Comparison of ENCODE assay signal across 20 cellular contexts in the genomic region with DNA sequence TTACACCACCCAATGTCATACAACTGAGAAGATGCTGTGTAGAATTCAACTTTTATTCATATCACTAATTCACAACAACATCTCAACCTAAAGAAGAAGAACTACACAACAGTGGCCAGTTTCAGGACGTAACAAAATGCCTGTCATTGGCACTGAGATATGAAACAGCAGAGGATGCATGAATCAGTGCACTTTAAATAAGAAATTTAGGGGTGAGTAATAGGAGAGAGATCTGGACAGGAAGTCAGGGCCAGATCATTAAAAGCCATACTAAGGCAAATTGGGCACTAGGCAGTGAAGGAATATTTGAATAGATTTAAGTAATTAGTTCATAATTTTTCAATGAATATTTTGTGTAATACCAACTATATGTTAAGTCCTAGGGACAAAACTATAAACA.
DNase-seq lines count a peak whose midpoint lies in the region; ATAC-seq, FAIRE-seq and TF ChIP-seq lines count a peak whose summit lies in the region.
"Had no signal": no experiment of that assay in that cellular context is flagged by ENCODE, and none has a peak within 500 bp of the region (broad histone marks: within the 10 kb centered on the region; RNA-seq: fewer than 3 reads in every experiment).

No MANE protein-coding gene starts in this region.

- H3K79me2 ChIP-seq in ACC112 (ENCODE audit: control insufficient read depth, insufficient read depth, low read length, unreplicated experiment): no peaks in the 10 kb centered on the region
- no peaks in the 10 kb centered on the region for H3K79me2 ChIP-seq in GM12878 (ENCODE audit: control insufficient read depth, insufficient read depth, low read length)

- no peak overlapping the region for H3K9ac ChIP-seq in GM12878 (ENCODE audit: control insufficient read depth, insufficient read depth, low read length)

- FAIRE-seq in GM12878 (lab: Jason Lieb, UNC) (no peak), urothelium cell line (lab: Jason Lieb, UNC) (no peak)

- BruUV-seq in GM12878 (replicated peaks; lab: Mats Ljungman, UMichigan): no TSS peak

- DNase-seq in HT1080 (ENCODE audit: low read depth) (peak; percentile 76), GM12878 (ENCODE audit: low read depth, low spot score) (no peak), iris pigment epithelial cell (ENCODE audit: low read depth) (peak; percentile 26), NOMO-1 treated with DMSO at 0.1 percent for 48 hours (lab: John Stamatoyannopoulos, UW; ENCODE audit: unreplicated experiment) (no peak), urothelium cell line (ENCODE audit: low spot score) (no peak)
- DNase-seq: activated CD4-positive, alpha-beta T cell treated with anti-CD3 and anti-CD28 coated beads, Interleukin-2, amount 50 U/mL, for 1 hour; activated naive CD4-positive, alpha-beta T cell treated with anti-CD3 and anti-CD28 coated beads, Interleukin-2, amount 10 ng/mL, durations not matched to agents 7 days and 5 days; activated T-cell treated with anti-CD3 and anti-CD28 coated beads for 4 hours; CD4-positive, alpha-beta T cell; cortex of kidney; erythroblast; heart right ventricle; KBM-7; NCI-H1092 treated with DMSO at 0.1 percent for 48 hours; NCI-H748 treated with DMSO at 0.1 percent for 48 hours had no signal

- intact Hi-C loops in GM12878 (cut with micrococcal nuclease; ENCODE audit: unreplicated experiment): loop anchor here (2.0 kb wide), 1 partner anchor 66 kb away; no protein-coding TSS in a partner anchor

- SMC1A ChIA-PET in GM12878 (lab: Charles Lee; ENCODE audit: uncharacterized antibody, unreplicated experiment): interaction anchor here (1.2 to 2.5 kb wide), 3 partner anchors 11 to 65 kb away, joined by 5 to 11 read pairs (median 6); no protein-coding TSS in a partner anchor

- H3K4me3 ChIP-seq in ACC112 (ENCODE audit: low read depth, low read length): peak overlapping the region; percentile 1; the same call in 1 of the 2 replicates
- H3K4me3 ChIP-seq in GM12878: no peak overlapping the region
- H3K4me3 ChIP-seq: GM23338, heart right ventricle had no signal

- RAD21 ChIA-PET in GM12878 (lab: Charles Lee; ENCODE audit: unreplicated experiment): no interaction called here

- POLR2A ChIA-PET in GM12878 (lab: Charles Lee): no interaction called here

- no peak for TF ChIP-seq POLR2A in GM12878 (IDR thresholded peaks at IDR 0.05; ENCODE audit: low read depth, low read length)

- no peak overlapping the region for H3K4me2 ChIP-seq in GM12878 (ENCODE audit: control insufficient read depth, insufficient read depth)
- H3K4me2 ChIP-seq: GM23338 had no signal

- TF ChIP-seq RAD21 in GM12878 (IDR thresholded peaks at IDR 0.05; ENCODE audit: insufficient read depth, low read depth, low read length): no peak

- no peak for TF ChIP-seq EP300 in GM12878 (IDR thresholded peaks at IDR 0.05; ENCODE audit: borderline replicate concordance in 1 of 2, control insufficient read depth in 1 of 2, low read depth in 2 of 2, low read length in 2 of 2)

- TF ChIP-seq CTCF in GM12878 (IDR thresholded peaks at IDR 0.05 in 2 of 3, conservative IDR thresholded peaks at IDR 0.05 in 1 of 3; ENCODE audit: control insufficient read depth in 2 of 3, extremely low read depth in 1 of 3, insufficient read depth in 1 of 3, low read depth in 3 of 3, low read length in 3 of 3): no peak

- H3K9me3 ChIP-seq in GM12878 (replicated peaks; ENCODE audit: control insufficient read depth, insufficient read depth, low read length): no peaks in the 10 kb centered on the region
- H3K9me3 ChIP-seq: heart right ventricle had no signal

- CTCF ChIA-PET in GM12878 (lab: Yijun Ruan, JAX): interaction anchor here (1.1 kb wide), 1 partner anchor 508 kb away, joined by 3 read pairs; no protein-coding TSS in a partner anchor

- H2AFZ ChIP-seq in ACC112 (ENCODE audit: low read length, unreplicated experiment): peak overlapping the region; percentile 26
- H2AFZ ChIP-seq in GM12878 (ENCODE audit: control insufficient read depth, low read depth, low read length): no peak overlapping the region
- H2AFZ ChIP-seq: GM23338 had no signal

- H3K4me1 ChIP-seq in ACC112 (ENCODE audit: control insufficient read depth, insufficient read depth, low read length, unreplicated experiment) (peaks cover 34% of the 10 kb centered on the region), GM12878 (ENCODE audit: control insufficient read depth, insufficient read depth, low read length) (no peaks in the 10 kb centered on the region)

- peak overlapping the region; percentile 63 for H3K27ac ChIP-seq in ACC112 (ENCODE audit: low read depth, low read length)
- H3K27ac ChIP-seq in GM12878 (ENCODE audit: control insufficient read depth, insufficient read depth): no peak overlapping the region
- H3K27ac ChIP-seq: heart right ventricle, HL-60 had no signal

- H3K27me3 ChIP-seq in ACC112 (ENCODE audit: insufficient read depth, low read length) (no peaks in the 10 kb centered on the region), GM12878 (replicated peaks in 1 of 2; ENCODE audit: control insufficient read depth in 2 of 2, insufficient read depth in 2 of 2, low read length in 1 of 2) (no peaks in the 10 kb centered on the region)
- H3K27me3 ChIP-seq: heart right ventricle had no signal

- ATAC-seq in GM12878 (peak; percentile 75), GM21360 (IDR thresholded peaks at IDR 0.05; ENCODE audit: unreplicated experiment) (no peak), HG03521 (IDR thresholded peaks at IDR 0.05; ENCODE audit: unreplicated experiment) (no peak)
- ATAC-seq: GM23338, heart right ventricle had no signal

- H4K20me1 ChIP-seq in GM12878 (ENCODE audit: control insufficient read depth, insufficient read depth): no peaks in the 10 kb centered on the region

- WGBS in GM12878 (ENCODE audit: insufficient coverage, insufficient replicate concordance, low lambda C conversion rate, missing lambda C conversion rate): 0% methylated on average over 1 of the region's 1 CpG

- in situ Hi-C loops in GM12878 (cut with MboI): no loop called here

- no peaks in the 10 kb centered on the region for H3K36me3 ChIP-seq in ACC112 (ENCODE audit: insufficient read depth, low read length)
- H3K36me3 ChIP-seq in GM12878 (ENCODE audit: control insufficient read depth in 2 of 2, insufficient read depth in 2 of 2, low read length in 1 of 2): no peaks in the 10 kb centered on the region
- H3K36me3 ChIP-seq: heart right ventricle had no signal

TF ChIP-seq in GM12878, 131 proteins besides CTCF, POLR2A, EP300 and RAD21:
- TF ChIP-seq, protein P1, sequence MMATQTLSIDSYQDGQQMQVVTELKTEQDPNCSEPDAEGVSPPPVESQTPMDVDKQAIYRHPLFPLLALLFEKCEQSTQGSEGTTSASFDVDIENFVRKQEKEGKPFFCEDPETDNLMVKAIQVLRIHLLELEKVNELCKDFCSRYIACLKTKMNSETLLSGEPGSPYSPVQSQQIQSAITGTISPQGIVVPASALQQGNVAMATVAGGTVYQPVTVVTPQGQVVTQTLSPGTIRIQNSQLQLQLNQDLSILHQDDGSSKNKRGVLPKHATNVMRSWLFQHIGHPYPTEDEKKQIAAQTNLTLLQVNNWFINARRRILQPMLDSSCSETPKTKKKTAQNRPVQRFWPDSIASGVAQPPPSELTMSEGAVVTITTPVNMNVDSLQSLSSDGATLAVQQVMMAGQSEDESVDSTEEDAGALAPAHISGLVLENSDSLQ (IDR thresholded peaks at IDR 0.05): no peak
- TF ChIP-seq, protein P2, sequence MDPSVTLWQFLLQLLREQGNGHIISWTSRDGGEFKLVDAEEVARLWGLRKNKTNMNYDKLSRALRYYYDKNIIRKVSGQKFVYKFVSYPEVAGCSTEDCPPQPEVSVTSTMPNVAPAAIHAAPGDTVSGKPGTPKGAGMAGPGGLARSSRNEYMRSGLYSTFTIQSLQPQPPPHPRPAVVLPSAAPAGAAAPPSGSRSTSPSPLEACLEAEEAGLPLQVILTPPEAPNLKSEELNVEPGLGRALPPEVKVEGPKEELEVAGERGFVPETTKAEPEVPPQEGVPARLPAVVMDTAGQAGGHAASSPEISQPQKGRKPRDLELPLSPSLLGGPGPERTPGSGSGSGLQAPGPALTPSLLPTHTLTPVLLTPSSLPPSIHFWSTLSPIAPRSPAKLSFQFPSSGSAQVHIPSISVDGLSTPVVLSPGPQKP (IDR thresholded peaks at IDR 0.05; ENCODE audit: low read depth, low read length): no peak
- no peak for TF ChIP-seq HCFC1 (IDR thresholded peaks at IDR 0.05; ENCODE audit: low read length)
- no peak for TF ChIP-seq ZZZ3 (IDR thresholded peaks at IDR 0.05; ENCODE audit: control insufficient read depth, insufficient read length, low read depth)
- TF ChIP-seq, protein P3, sequence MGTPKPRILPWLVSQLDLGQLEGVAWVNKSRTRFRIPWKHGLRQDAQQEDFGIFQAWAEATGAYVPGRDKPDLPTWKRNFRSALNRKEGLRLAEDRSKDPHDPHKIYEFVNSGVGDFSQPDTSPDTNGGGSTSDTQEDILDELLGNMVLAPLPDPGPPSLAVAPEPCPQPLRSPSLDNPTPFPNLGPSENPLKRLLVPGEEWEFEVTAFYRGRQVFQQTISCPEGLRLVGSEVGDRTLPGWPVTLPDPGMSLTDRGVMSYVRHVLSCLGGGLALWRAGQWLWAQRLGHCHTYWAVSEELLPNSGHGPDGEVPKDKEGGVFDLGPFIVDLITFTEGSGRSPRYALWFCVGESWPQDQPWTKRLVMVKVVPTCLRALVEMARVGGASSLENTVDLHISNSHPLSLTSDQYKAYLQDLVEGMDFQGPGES (IDR thresholded peaks at IDR 0.05): no peak
- TF ChIP-seq SREBF2 (IDR thresholded peaks at IDR 0.05; ENCODE audit: low read length): no peak
- no peak for TF ChIP-seq RFX5 (IDR thresholded peaks at IDR 0.05; ENCODE audit: low read depth, low read length)
- TF ChIP-seq NR2C1 (IDR thresholded peaks at IDR 0.05): no peak
- no peak for TF ChIP-seq MXI1 (IDR thresholded peaks at IDR 0.05; ENCODE audit: low read depth, low read length)
- TF ChIP-seq ZNF384 (IDR thresholded peaks at IDR 0.05; ENCODE audit: borderline replicate concordance, low read depth, low read length): no peak
- no peak for TF ChIP-seq DPF2 (IDR thresholded peaks at IDR 0.05)

Comparison
In these comparisons a context has a peak if more than half of its experiments do, and no peak if none do; other contexts are left out.
1. DNase-seq: peak in HT1080 (single experiment) and iris pigment epithelial cell (single experiment); none in GM12878 (single experiment), NOMO-1 treated with DMSO at 0.1 percent for 48 hours (single experiment) and urothelium cell line (single experiment).